In the genomic region with DNA sequence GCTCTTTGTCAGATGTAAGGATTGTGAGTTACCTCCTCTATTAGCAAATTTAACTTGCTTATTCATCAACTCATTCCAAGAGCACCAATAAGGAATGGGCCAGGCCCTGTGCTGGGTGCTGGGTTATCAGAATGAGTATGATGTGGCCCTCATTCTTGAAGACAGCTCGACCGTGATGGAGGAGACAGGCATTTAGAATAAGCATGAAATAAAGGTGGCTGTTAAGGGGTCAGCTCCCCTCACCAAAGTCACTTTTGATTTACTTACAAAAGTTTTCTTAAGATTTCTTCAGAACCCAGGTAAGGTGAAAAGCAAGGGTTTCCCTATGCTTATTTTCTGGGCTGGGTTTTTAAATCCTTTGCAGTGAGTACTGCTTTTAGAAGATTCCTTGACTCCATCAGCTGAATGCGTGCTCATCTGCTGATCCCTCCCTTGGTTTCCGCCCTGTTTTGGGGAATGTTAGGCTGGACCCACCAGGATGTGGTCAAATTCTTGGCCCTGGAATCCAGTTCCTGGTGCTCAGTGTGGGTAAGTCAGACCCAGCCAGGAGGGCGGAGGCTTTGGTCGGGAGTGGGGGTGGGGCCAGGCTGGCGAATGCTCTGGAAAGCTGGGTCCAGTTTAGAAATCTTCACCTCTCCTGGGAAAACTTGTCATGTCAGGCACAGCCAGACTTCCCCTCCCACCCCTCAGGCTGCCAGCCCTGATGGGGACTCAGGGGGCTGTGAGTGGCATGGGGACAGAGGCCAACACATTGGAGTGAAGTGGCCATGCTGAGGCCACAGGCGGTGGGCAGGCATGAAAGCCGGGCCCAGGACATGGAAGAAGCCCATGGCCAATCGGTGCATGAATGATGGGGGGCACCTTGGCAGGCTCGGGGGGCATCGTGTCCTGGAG, we compare ENCODE assay signal across 1 cellular context.
TF ChIP-seq lines count a peak whose summit lies in the region.

No MANE protein-coding gene starts in this region.

TF ChIP-seq in H1, 55 proteins besides CTCF, POLR2A, EP300 and RAD21:
- TF ChIP-seq KDM4A (IDR thresholded peaks at IDR 0.05; ENCODE audit: low read depth, low read length, severe bottlenecking): no peak
